Comparison of ENCODE assay signal across 36 cellular contexts in genomic region chr5:161358446-161358845, GRCh38.
"Had no signal": no experiment of that assay in that cellular context is flagged by ENCODE, and none has a peak within 500 bp of the region (broad histone marks: within the 10 kb centered on the region; RNA-seq: fewer than 3 reads in every experiment).

No MANE protein-coding gene starts in this region.

- H3K36me3 ChIP-seq: MG63 had no signal

- H3K4me3 ChIP-seq: MG63 had no signal

- DNase-seq: Karpas-422, Kasumi-1, MG63, MM.1S, MV-4-11, NCI-H1048, NCI-H1092, NCI-H1092 treated with DMSO at 0.1 percent for 48 hours, NCI-H1105, NCI-H1105 treated with DMSO at 0.1 percent for 48 hours, NCI-H1417, NCI-H1417 treated with DMSO at 0.1 percent for 48 hours, NCI-H1436, NCI-H1436 treated with DMSO at 0.1 percent for 48 hours, NCI-H146, NCI-H1694, NCI-H1694 treated with DMSO at 0.1 percent for 48 hours, NCI-H187, NCI-H187 treated with DMSO at 0.1 percent for 48 hours, NCI-H1930, NCI-H2029, NCI-H2029 treated with DMSO at 0.1 percent for 48 hours, NCI-H2081, NCI-H2081 treated with DMSO at 0.1 percent for 48 hours, NCI-H2107, NCI-H2171, NCI-H2171 treated with DMSO at 0.1 percent for 48 hours, NCI-H2227 treated with DMSO at 0.1 percent for 48 hours, NCI-H226, NCI-H345, NCI-H446, NCI-H446 treated with DMSO at 0.1 percent for 48 hours, NCI-H510A, NCI-H510A treated with DMSO at 0.1 percent for 48 hours, NCI-H524, NCI-H524 treated with DMSO at 0.1 percent for 48 hours had no signal

- H3K9me3 ChIP-seq: MG63 had no signal

- H3K27me3 ChIP-seq: MG63 had no signal
